ENCODE assay signal across 15 cellular contexts in genomic region chr11:92413757-92414513, GRCh38.
A peak's percentile ranks its signal among the peaks of the same experiment; 100 is the strongest.
DNase-seq lines count a peak whose midpoint lies in the region; ATAC-seq and TF ChIP-seq lines count a peak whose summit lies in the region.
"Had no signal": no experiment of that assay in that cellular context is flagged by ENCODE, and none has a peak within 500 bp of the region (broad histone marks: within the 10 kb centered on the region; RNA-seq: fewer than 3 reads in every experiment).

No MANE protein-coding gene starts in this region.

- intact Hi-C loops in posterior vena cava (cut with DNase I) (no loop called here), ovary (cut with DNase I) (no loop called here)

- H3K27ac Mint-ChIP-seq in activated T-cell treated with anti-CD3 and anti-CD28 coated beads, Interleukin-2, amount 50 U/mL, for 24 hours = no peak overlapping the region

- H3K36me3 Mint-ChIP-seq in activated T-cell treated with anti-CD3 and anti-CD28 coated beads, Interleukin-2, amount 50 U/mL, for 24 hours (ENCODE audit: low read depth) = no peaks in the 10 kb centered on the region

- DNase-seq in adipocyte (ENCODE audit: low read depth) = no peak
- no peak for DNase-seq in posterior vena cava (ENCODE audit: low spot score)
- DNase-seq in activated T-cell treated with anti-CD3 and anti-CD28 coated beads, Interleukin-2, amount 50 U/mL, for 24 hours = no peak
- DNase-seq in T1000 (lab: John Stamatoyannopoulos, UW) = no peak
- no peak for DNase-seq in ovary
- DNase-seq: DND-41; NCI-H187; stimulated activated CD4-positive, alpha-beta T cell treated with anti-CD3 and anti-CD28 coated beads, Interleukin-4, amount 100 ng/mL, for 4 hours; WERI-Rb-1 had no signal

- no peaks in the 10 kb centered on the region for H3K27me3 ChIP-seq in adipocyte (replicated peaks; ENCODE audit: control insufficient read depth, insufficient read depth, low read length)
- no peaks in the 10 kb centered on the region for H3K27me3 ChIP-seq in ovary

- no peaks in the 10 kb centered on the region for H3K27me3 Mint-ChIP-seq in activated T-cell treated with anti-CD3 and anti-CD28 coated beads, Interleukin-2, amount 50 U/mL, for 24 hours

- 90 to 94% (median 91%) methylated on average over 7 of the region's 7 CpGs for WGBS in ovary, 3 donors

- no peak for TF ChIP-seq EP300 in ovary (IDR thresholded peaks at IDR 0.05)

- H3K4me1 Mint-ChIP-seq in activated T-cell treated with anti-CD3 and anti-CD28 coated beads, Interleukin-2, amount 50 U/mL, for 24 hours (ENCODE audit: low read depth) = no peaks in the 10 kb centered on the region

- no peaks in the 10 kb centered on the region for H3K9me3 ChIP-seq in adipocyte (ENCODE audit: control insufficient read depth, low read length)
- H3K9me3 ChIP-seq in ovary = no peaks in the 10 kb centered on the region

- no peak for TF ChIP-seq POLR2A in ovary (IDR thresholded peaks at IDR 0.05)

- no peak overlapping the region for H3K4me3 Mint-ChIP-seq in activated T-cell treated with anti-CD3 and anti-CD28 coated beads, Interleukin-2, amount 50 U/mL, for 24 hours

- H3K4me1 ChIP-seq in adipocyte (ENCODE audit: control insufficient read depth, insufficient read depth, low read length) (peaks cover 6% of the 10 kb centered on the region), ovary (ENCODE audit: insufficient read depth) (no peaks in the 10 kb centered on the region)

- H3K4me3 ChIP-seq in adipocyte (ENCODE audit: low read length) (peak overlapping the region; percentile 55), ovary (no peak overlapping the region)
- H3K4me3 ChIP-seq: coronary artery, K562 had no signal

- no peak for TF ChIP-seq CTCF in ovary (IDR thresholded peaks at IDR 0.05)

- peaks cover 2% of the 10 kb centered on the region for H3K9me3 Mint-ChIP-seq in activated T-cell treated with anti-CD3 and anti-CD28 coated beads, Interleukin-2, amount 50 U/mL, for 24 hours

- peak; percentile 80 for ATAC-seq in GM18519 (IDR thresholded peaks at IDR 0.05; ENCODE audit: low FRiP score, unreplicated experiment)
- ATAC-seq in GM21390 (IDR thresholded peaks at IDR 0.05; ENCODE audit: unreplicated experiment) = peak; percentile 83
- ATAC-seq in HG03039 (IDR thresholded peaks at IDR 0.05; ENCODE audit: unreplicated experiment) = peak; percentile 92
- ATAC-seq: K562, SK-N-SH treated with all-trans-retinoic acid at 6 μM for 48 hours had no signal

- H3K9ac ChIP-seq in adipocyte (ENCODE audit: low read length) = peak overlapping the region; percentile 48

- H3K36me3 ChIP-seq in adipocyte (ENCODE audit: control insufficient read depth, insufficient read depth, low read length, severe bottlenecking) = no peaks in the 10 kb centered on the region
- H3K36me3 ChIP-seq in ovary = no peaks in the 10 kb centered on the region
- H3K36me3 ChIP-seq: WERI-Rb-1 had no signal

- no peak overlapping the region for H3K27ac ChIP-seq in ovary
- H3K27ac ChIP-seq: WERI-Rb-1 had no signal
